ENCODE assay signal across 2 cellular contexts in genomic region chr7:116836911-116837310, GRCh38.
TF ChIP-seq lines count a peak whose summit lies in the region.

No MANE protein-coding gene starts in this region.

TF ChIP-seq in A549, 52 proteins besides CTCF, POLR2A, EP300 and RAD21:
- TF ChIP-seq FOSL2 (IDR thresholded peaks at IDR 0.05) (0 out of 2 replicates have a peak, but pooled peaks have one; percentile 15), FOSL2 (CRISPR knock-in tag; IDR thresholded peaks at IDR 0.05) (peak; percentile 65), HOXB5 (CRISPR knock-in tag; IDR thresholded peaks at IDR 0.05) (no peak), NPAS2 (CRISPR knock-in tag; IDR thresholded peaks at IDR 0.05; ENCODE audit: borderline replicate concordance) (no peak)
TF ChIP-seq in A549: peak in this region for 1.

TF ChIP-seq in K562, 482 proteins besides CTCF, POLR2A, EP300 and RAD21:
- no peak for TF ChIP-seq ZNF507 (tag; conservative IDR thresholded peaks at IDR 0.05)
- TF ChIP-seq JUND (IDR thresholded peaks at IDR 0.05; ENCODE audit: borderline replicate concordance, low read depth, low read length), result no peak
- 0 out of 3 replicates have a peak, but pooled peaks have one; percentile 31 for TF ChIP-seq JUND (tag; IDR thresholded peaks at IDR 0.05; ENCODE audit: borderline replicate concordance, low read depth, low read length)
- TF ChIP-seq SMAD4 (CRISPR knock-in tag; conservative IDR thresholded peaks at IDR 0.05), result no peak
- no peak for TF ChIP-seq RBM25 (IDR thresholded peaks at IDR 0.05; ENCODE audit: low read depth, low read length, severe bottlenecking)
- peak; percentile 66 for TF ChIP-seq FOSL1 (tag; conservative IDR thresholded peaks at IDR 0.05)
- no peak for TF ChIP-seq ZNF79 (CRISPR knock-in tag; IDR thresholded peaks at IDR 0.05; ENCODE audit: low read depth)
- TF ChIP-seq ATF3 (IDR thresholded peaks at IDR 0.05), result peak; percentile 59
- TF ChIP-seq ATF3 (CRISPR knock-in tag; conservative IDR thresholded peaks at IDR 0.05), result no peak
- no peak for TF ChIP-seq NUFIP1 (IDR thresholded peaks at IDR 0.05; ENCODE audit: partially characterized antibody)
- no peak for TF ChIP-seq ARID3A (IDR thresholded peaks at IDR 0.05; ENCODE audit: borderline replicate concordance, low read depth, low read length)
- TF ChIP-seq MTF1 (CRISPR knock-in tag; IDR thresholded peaks at IDR 0.05; ENCODE audit: borderline replicate concordance), result no peak
- TF ChIP-seq HMBOX1 (IDR thresholded peaks at IDR 0.05), result no peak
